In the genomic region with DNA sequence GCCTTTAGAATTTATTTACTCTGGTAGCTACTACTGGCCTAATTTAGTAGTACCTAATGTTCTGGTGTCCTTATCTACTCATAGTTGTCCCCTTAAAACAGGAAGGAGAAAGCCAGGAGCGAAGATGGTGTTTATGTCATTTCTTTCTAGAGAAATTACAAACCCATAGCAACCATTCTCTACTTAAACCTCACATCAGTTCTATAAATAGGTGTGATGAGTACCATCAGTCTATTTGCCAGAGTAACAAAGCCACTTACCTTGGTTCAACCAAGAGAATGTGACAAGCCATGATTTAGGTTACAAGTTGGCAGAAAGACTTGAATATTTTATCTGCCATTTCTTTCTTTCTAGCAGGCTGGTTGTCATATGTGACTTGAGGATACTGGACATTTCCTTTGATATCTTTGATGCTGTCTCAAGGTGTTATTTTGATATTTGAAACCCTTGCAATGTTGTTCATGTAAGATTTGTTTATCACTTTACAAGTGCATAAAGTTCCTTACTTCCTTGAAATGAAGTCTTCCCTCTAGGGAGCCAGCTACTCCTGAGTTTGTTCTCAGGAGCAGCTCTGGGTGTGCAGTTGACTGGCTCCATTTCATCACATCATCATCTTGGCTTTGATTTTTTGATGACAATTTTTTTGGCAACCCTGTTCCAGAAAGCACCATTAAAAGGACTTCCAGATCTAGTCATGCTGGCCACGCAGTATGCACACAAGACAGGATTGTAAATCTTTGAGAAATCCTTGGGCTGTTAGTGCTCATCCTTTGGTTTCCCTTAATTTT, we compare ENCODE assay signal across 9 cellular contexts.
A peak's percentile ranks its signal among the peaks of the same experiment; 100 is the strongest.
DNase-seq lines count a peak whose midpoint lies in the region; ATAC-seq and TF ChIP-seq lines count a peak whose summit lies in the region.
"Had no signal": no experiment of that assay in that cellular context is flagged by ENCODE, and none has a peak within 500 bp of the region (broad histone marks: within the 10 kb centered on the region; RNA-seq: fewer than 3 reads in every experiment).

No MANE protein-coding gene starts in this region.

- H3K9ac ChIP-seq in HUES6 (ENCODE audit: low read length): no peak overlapping the region
- no peak overlapping the region for H3K9ac ChIP-seq in neuronal stem cell (ENCODE audit: low read depth, low read length, poor library complexity)

- in situ Hi-C loops in GM13977 (cut with MboI; ENCODE audit: low pct_unique_long_range_greater_than_20kb, low sequenced_read_pairs, unreplicated experiment): no loop called here

- peaks cover 0 to 3% (median 3%) of the 10 kb centered on the region in 3 donors for H3K27me3 Mint-ChIP-seq in immature natural killer cell (ENCODE audit: low read depth in 3 of 3)

- H3K27me3 ChIP-seq in HUES6 (ENCODE audit: control insufficient read depth, insufficient read depth, low read length): no peaks in the 10 kb centered on the region
- H3K27me3 ChIP-seq in neuronal stem cell (ENCODE audit: control insufficient read depth in 3 of 3, insufficient read depth in 3 of 3, low read depth in 1 of 3, low read length in 3 of 3): no peaks in the 10 kb centered on the region

- H3K4me1 ChIP-seq in HUES6 (ENCODE audit: control insufficient read depth, insufficient read depth, low read length) (peaks cover 18% of the 10 kb centered on the region), neuronal stem cell (ENCODE audit: control insufficient read depth in 2 of 2, insufficient read depth in 1 of 2, low read depth in 1 of 2, low read length in 2 of 2) (no peaks in the 10 kb centered on the region)

- no peak overlapping the region for H3K4me3 Mint-ChIP-seq in immature natural killer cell

- H3K4me3 ChIP-seq in HUES6 (ENCODE audit: low read depth, low read length) (no peak overlapping the region), neuronal stem cell (ENCODE audit: low read length in 2 of 2) (no peak overlapping the region)

- H3K23ac ChIP-seq in neuronal stem cell (ENCODE audit: low read depth, low read length, poor library complexity): no peak overlapping the region

- peaks cover 28 to 71% (median 68%) of the 10 kb centered on the region in 3 donors for H3K36me3 Mint-ChIP-seq in immature natural killer cell

- H2AK5ac ChIP-seq in neuronal stem cell (ENCODE audit: low read depth, low read length): no peak overlapping the region

- no peak overlapping the region for H2BK15ac ChIP-seq in neuronal stem cell (ENCODE audit: low read length)

- H2BK5ac ChIP-seq in neuronal stem cell (ENCODE audit: low read length): no peak overlapping the region

- H4K8ac ChIP-seq in neuronal stem cell (ENCODE audit: low read depth, low read length): no peak overlapping the region

- no peak overlapping the region for H3K4ac ChIP-seq in neuronal stem cell (ENCODE audit: low read length)

- H3K27ac ChIP-seq in HUES6 (ENCODE audit: low read depth, low read length) (0 out of 2 replicates have a peak overlapping the region, but pooled peaks have one; percentile 20), neuronal stem cell (replicated peaks; ENCODE audit: low read length) (no peak overlapping the region)

- peak overlapping the region; percentile 14 to 84 (median 52) for H3K27ac Mint-ChIP-seq in immature natural killer cell

- no peak overlapping the region for H2BK120ac ChIP-seq in neuronal stem cell (ENCODE audit: low read depth, low read length)

- H3K14ac ChIP-seq in neuronal stem cell (ENCODE audit: low read length): no peak overlapping the region

- H3K4me2 ChIP-seq in neuronal stem cell (ENCODE audit: insufficient read depth, low read length, poor library complexity, severe bottlenecking): no peak overlapping the region

- H2BK12ac ChIP-seq in neuronal stem cell (ENCODE audit: low read length): no peak overlapping the region

- no peak overlapping the region for H3K18ac ChIP-seq in neuronal stem cell (ENCODE audit: low read length)

- peaks cover 38 to 56% of the 10 kb centered on the region in 2 donors for H3K4me1 Mint-ChIP-seq in immature natural killer cell

- peak; percentile 47 for DNase-seq in GM13977 (ENCODE audit: low spot score)
- no peak for DNase-seq in immature natural killer cell
- DNase-seq in NOMO-1 treated with DMSO at 0.1 percent for 48 hours (lab: John Stamatoyannopoulos, UW; ENCODE audit: unreplicated experiment): no peak
- no peak for DNase-seq in NOMO-1 treated with dmso at 0.1 percent for 144 hours (lab: John Stamatoyannopoulos, UW; ENCODE audit: unreplicated experiment)
- no peak for DNase-seq in neuronal stem cell (ENCODE audit: low spot score)
- DNase-seq in hepatic stellate cell (ENCODE audit: low spot score): no peak
- DNase-seq: activated CD8-positive, alpha-beta memory T cell treated with anti-CD3 and anti-CD28 coated beads, Interleukin-2, amount 50 U/mL, for 4 hours had no signal

- H3K36me3 ChIP-seq in HUES6 (ENCODE audit: control insufficient read depth, insufficient read depth, low read length) (peaks cover 15% of the 10 kb centered on the region; the same call in 1 of the 2 replicates), neuronal stem cell (replicated peaks in 1 of 2; ENCODE audit: control insufficient read depth in 2 of 2, insufficient read depth in 2 of 2, low read length in 2 of 2) (no peaks in the 10 kb centered on the region)

- no peak overlapping the region for H2AFZ ChIP-seq in neuronal stem cell (ENCODE audit: low read length)

- H4K91ac ChIP-seq in neuronal stem cell (ENCODE audit: low read depth, low read length, poor library complexity): no peak overlapping the region

- no peaks in the 10 kb centered on the region for H3K79me1 ChIP-seq in neuronal stem cell (ENCODE audit: low read depth, low read length)

- TF ChIP-seq CTCF in GM13977 (IDR thresholded peaks at IDR 0.05; ENCODE audit: extremely low read depth, insufficient read depth, missing control alignments): no peak

- peak; percentile 38 for ATAC-seq in GM21529 (IDR thresholded peaks at IDR 0.05; ENCODE audit: unreplicated experiment)

- no CpG with 5 or more reads among the region's 2 CpGs for WGBS in neuronal stem cell (ENCODE audit: extremely low coverage in 2 of 2, insufficient read length in 2 of 2, insufficient replicate concordance in 1 of 2), 2 donors

- H3K9me3 ChIP-seq in HUES6 (ENCODE audit: control insufficient read depth, insufficient read depth, low read depth, low read length) (no peaks in the 10 kb centered on the region), neuronal stem cell (replicated peaks in 1 of 2; ENCODE audit: control insufficient read depth in 2 of 2, insufficient read depth in 1 of 2, low read depth in 1 of 2, low read length in 2 of 2) (no peaks in the 10 kb centered on the region)

- no peaks in the 10 kb centered on the region for H3K9me3 Mint-ChIP-seq in immature natural killer cell
